In genomic region chr17:50047488-50048126, GRCh38 we compare ENCODE assay signal across 12 cellular contexts. TPM values are rescaled to one million over a fixed set of nuclear protein-coding genes. Genes with fewer than 3 reads are reported as not detected.
DNase-seq lines count a peak whose midpoint lies in the region; ATAC-seq and TF ChIP-seq lines count a peak whose summit lies in the region.
"Had no signal": no experiment of that assay in that cellular context is flagged by ENCODE, and none has a peak within 500 bp of the region (broad histone marks: within the 10 kb centered on the region; RNA-seq: fewer than 3 reads in every experiment).

No MANE protein-coding gene starts in this region.

- POLR2A ChIA-PET in A673 (lab: Charles Lee; ENCODE audit: low non-redundant PET), result no interaction called here
- POLR2A ChIA-PET in HCT116 (lab: Charles Lee), result interaction anchor here (0.6 to 0.9 kb wide), 3 partner anchors 8 to 13 kb away, joined by 3 to 4 read pairs (median 3); partner anchors contain the start of gene ITGA3

- peaks cover 6% of the 10 kb centered on the region for H3K4me1 ChIP-seq in A673 (ENCODE audit: insufficient read depth, low read length, poor library complexity, severe bottlenecking)
- H3K4me1 ChIP-seq in HCT116 (ENCODE audit: control insufficient read depth in 1 of 2, insufficient read depth in 2 of 2, low read length in 2 of 2), result peaks cover 57 to 77% of the 10 kb centered on the region in 2 experiments
- H3K4me1 ChIP-seq in adipocyte (ENCODE audit: control insufficient read depth, insufficient read depth, low read length), result peaks cover 22% of the 10 kb centered on the region
- peaks cover 15 to 47% (median 43%) of the 10 kb centered on the region in 4 donors for H3K4me1 ChIP-seq in esophagus muscularis mucosa

- ATAC-seq in HCT116 (no peak), HG03460 (IDR thresholded peaks at IDR 0.05; ENCODE audit: unreplicated experiment) (no peak)

- RAD21 ChIA-PET in HCT116 (lab: Charles Lee; ENCODE audit: low non-redundant PET in 1 of 2, low total read pairs in 2 of 2, uncharacterized antibody in 2 of 2, unreplicated experiment in 2 of 2), result no interaction called here

- TF ChIP-seq POLR2A in HCT116 (IDR thresholded peaks at IDR 0.05; ENCODE audit: borderline replicate concordance, extremely low read depth, insufficient read depth, insufficient read length), result no peak
- no peak for TF ChIP-seq POLR2A in esophagus muscularis mucosa (IDR thresholded peaks at IDR 0.05; ENCODE audit: low read depth)

- CTCF ChIA-PET in A673 (lab: Charles Lee), result interaction anchor here (1.0 to 1.6 kb wide), 2 partner anchors 15 to 32 kb away, joined by 3 to 4 read pairs; no protein-coding TSS in a partner anchor
- CTCF ChIA-PET in HCT116 (lab: Charles Lee), result no interaction called here

- DNase-seq in A673 (ENCODE audit: low spot score) (peak; percentile 71), HCT116 (ENCODE audit: low read depth, low spot score) (no peak), adipocyte (ENCODE audit: low read depth) (peak; percentile 59), kidney glomerular epithelial cell (lab: John Stamatoyannopoulos, UW) (peak; percentile 96), DMS 273 (lab: John Stamatoyannopoulos, UW; ENCODE audit: unreplicated experiment) (no peak), mesenteric fat pad (ENCODE audit: low spot score) (no peak), esophagus muscularis mucosa (ENCODE audit: extremely low spot score) (no peak)
- DNase-seq: DMS53, NCI-H345 had no signal

- no peaks in the 10 kb centered on the region for H4K20me1 ChIP-seq in HCT116 (ENCODE audit: insufficient read depth)

- no peaks in the 10 kb centered on the region for H3K9me2 ChIP-seq in HCT116 (ENCODE audit: insufficient read depth)

- H3K9ac ChIP-seq in HCT116 (ENCODE audit: low read length) (peak overlapping the region; percentile 26; the same call in 1 of the 2 replicates), adipocyte (ENCODE audit: low read length) (peak overlapping the region; percentile 39)

- no peaks in the 10 kb centered on the region for H3K79me2 ChIP-seq in HCT116 (ENCODE audit: insufficient read depth, low read length)

- H3K4me2 ChIP-seq in HCT116 (ENCODE audit: low read length), result peak overlapping the region; percentile 60

- TF ChIP-seq EP300 in esophagus muscularis mucosa (IDR thresholded peaks at IDR 0.05), result no peak

- no peak for TF ChIP-seq RAD21 in HCT116 (IDR thresholded peaks at IDR 0.05; ENCODE audit: low read depth)

- TF ChIP-seq CTCF in A673 (conservative IDR thresholded peaks at IDR 0.05; ENCODE audit: low read depth, low read length) (no peak), HCT116 (IDR thresholded peaks at IDR 0.05 in 2 of 3, conservative IDR thresholded peaks at IDR 0.05 in 1 of 3; ENCODE audit: borderline replicate concordance in 1 of 3, insufficient read depth in 1 of 3, low read depth in 2 of 3, low read length in 2 of 3) (no peak), esophagus muscularis mucosa (IDR thresholded peaks at IDR 0.05) (no peak)

- H3K4me3 ChIP-seq in A673 (ENCODE audit: low read depth, low read length, poor library complexity, severe bottlenecking) (no peak overlapping the region), HCT116 (replicated peaks in 1 of 2; ENCODE audit: low read depth in 1 of 2, low read length in 2 of 2) (peak overlapping the region in 1 of 2 experiments; percentile 7; a peak in 1 of 4 replicates), adipocyte (ENCODE audit: low read length) (peak overlapping the region; percentile 24), esophagus muscularis mucosa (no peak overlapping the region)

- BruUV-seq in A673 (replicated peaks; lab: Mats Ljungman, UMichigan), result no TSS peak
- BruUV-seq in HCT116 (replicated peaks; lab: Mats Ljungman, UMichigan), result no TSS peak

- H3K27me3 ChIP-seq in A673 (replicated peaks; ENCODE audit: insufficient read depth, low read depth, low read length, poor library complexity) (no peaks in the 10 kb centered on the region), HCT116 (ENCODE audit: insufficient read depth, low read length) (no peaks in the 10 kb centered on the region), adipocyte (replicated peaks; ENCODE audit: control insufficient read depth, insufficient read depth, low read length) (no peaks in the 10 kb centered on the region), esophagus muscularis mucosa (no peaks in the 10 kb centered on the region)

- intact Hi-C loops in A673 (cut with micrococcal nuclease; ENCODE audit: unreplicated experiment), result no loop called here
- intact Hi-C loops in HCT116 (cut with micrococcal nuclease), result no loop called here
- intact Hi-C loops in esophagus muscularis mucosa (cut with DNase I), result no loop called here

- 58% methylated on average over 9 of the region's 9 CpGs for WGBS in esophagus muscularis mucosa

- H2AFZ ChIP-seq in HCT116 (ENCODE audit: low read depth, low read length, poor library complexity, severe bottlenecking), result peak overlapping the region; percentile 42

- no peaks in the 10 kb centered on the region for H3K9me3 ChIP-seq in A673 (ENCODE audit: low read depth, low read length, poor library complexity, severe bottlenecking)
- H3K9me3 ChIP-seq in HCT116 (ENCODE audit: control insufficient read depth in 1 of 2, insufficient read depth in 1 of 2, low read depth in 1 of 2, low read length in 2 of 2), result no peaks in the 10 kb centered on the region
- H3K9me3 ChIP-seq in adipocyte (ENCODE audit: control insufficient read depth, low read length), result no peaks in the 10 kb centered on the region
- H3K9me3 ChIP-seq in esophagus muscularis mucosa, result no peaks in the 10 kb centered on the region

- H3K27ac ChIP-seq in A673 (ENCODE audit: low read depth, low read length, poor library complexity, severe bottlenecking) (no peak overlapping the region), HCT116 (ENCODE audit: low read depth, low read length) (peak overlapping the region; percentile 12; the same call in 1 of the 2 replicates), esophagus muscularis mucosa (replicated peaks in 1 of 4) (peak overlapping the region in 1 of 4 donors; percentile 38)

- no peaks in the 10 kb centered on the region for H3K36me3 ChIP-seq in A673 (ENCODE audit: insufficient read depth, low read length, poor library complexity, severe bottlenecking)
- no peaks in the 10 kb centered on the region for H3K36me3 ChIP-seq in HCT116 (ENCODE audit: control insufficient read depth in 1 of 2, insufficient read depth in 2 of 2, low read length in 2 of 2)
- no peaks in the 10 kb centered on the region for H3K36me3 ChIP-seq in adipocyte (ENCODE audit: control insufficient read depth, insufficient read depth, low read length, severe bottlenecking)
- H3K36me3 ChIP-seq in esophagus muscularis mucosa, result no peaks in the 10 kb centered on the region

TF ChIP-seq in HCT116, 20 proteins besides CTCF, POLR2A, EP300 and RAD21:
- TF ChIP-seq POLR2AphosphoS5 (IDR thresholded peaks at IDR 0.05; ENCODE audit: low read depth, low read length) (peak; percentile 29; the same call in 1 of the 2 replicates), TCF7L2 (IDR thresholded peaks at IDR 0.05; ENCODE audit: borderline replicate concordance, extremely low read depth, insufficient read depth, insufficient read length) (no peak), SIN3A (IDR thresholded peaks at IDR 0.05; ENCODE audit: low read depth) (no peak), MAX (IDR thresholded peaks at IDR 0.05) (no peak), ZFX (IDR thresholded peaks at IDR 0.05) (no peak), ZNF274 (IDR thresholded peaks at IDR 0.05; ENCODE audit: low read depth, low read length) (no peak), YY1 (IDR thresholded peaks at IDR 0.05; ENCODE audit: extremely low read depth, insufficient replicate concordance, low read depth, low read length) (no peak), EGR1 (IDR thresholded peaks at IDR 0.05; ENCODE audit: low read depth) (no peak)
TF ChIP-seq in HCT116: peak in this region for 1.

RNA-seq across cellular contexts. Expression of gene ITGA3, which starts 8.3 kb away (rescaled TPM):
- total RNA-seq in A673 (2021) (1.4 and 3.3 TPM in 2 replicates), HCT116 (2021; ENCODE audit: unreplicated experiment) (392 TPM), mesenteric fat pad (14.4 TPM), esophagus muscularis mucosa (10 to 100 TPM; 38.9 to 96.7 (median 58.6) TPM)
- 522 and 560 TPM in 2 replicates for polyA plus RNA-seq in HCT116 (2012)

RNA-seq across cellular contexts. Expression of gene PDK2, which starts 47.5 kb away (rescaled TPM):
- total RNA-seq in A673 (2021) (20.4 and 31.6 TPM in 2 replicates), HCT116 (2021; ENCODE audit: unreplicated experiment) (39.1 TPM), mesenteric fat pad (41.9 TPM), esophagus muscularis mucosa (100 to 1,000 TPM in 1 of 4 donors, 10 to 100 TPM in 3; 31.6 to 118 (median 61.4) TPM)
- polyA plus RNA-seq in HCT116 (2012), result 62.1 and 68.9 TPM in 2 replicates

RNA-seq across cellular contexts. Expression of gene DLX3, which starts 52.6 kb away (rescaled TPM):
- total RNA-seq in A673 (2021) (0.20 TPM in 1 of 2 replicates, not detected in the other), HCT116 (2021; ENCODE audit: unreplicated experiment) (not detected), mesenteric fat pad (0.48 TPM), esophagus muscularis mucosa (under 1 TPM in 1 of 4 donors, not detected in 3; 0.32 TPM)
- 0.04 TPM in 1 of 2 replicates, not detected in the other for polyA plus RNA-seq in HCT116 (2012)
- total RNA-seq: liver, urinary bladder had no signal
- polyA plus RNA-seq: liver had no signal

Comparison
In these comparisons a context has a peak if more than half of its experiments do, and no peak if none do; other contexts are left out.
1. DNase-seq: peak in A673 (single experiment), adipocyte (single experiment) and kidney glomerular epithelial cell (single experiment); none in HCT116 (single experiment), DMS 273 (single experiment), mesenteric fat pad (single experiment) and esophagus muscularis mucosa (single experiment).